ENCODE assay signal across 15 cellular contexts in genomic region chr1:47895436-47895835, GRCh38.
DNase-seq lines count a peak whose midpoint lies in the region; ATAC-seq and TF ChIP-seq lines count a peak whose summit lies in the region.
"Had no signal": no experiment of that assay in that cellular context is flagged by ENCODE, and none has a peak within 500 bp of the region (broad histone marks: within the 10 kb centered on the region; RNA-seq: fewer than 3 reads in every experiment).

No MANE protein-coding gene starts in this region.

- intact Hi-C loops in gastrocnemius medialis (cut with DNase I; ENCODE audit: low total_unique reads): loop anchor here (2.0 kb wide), 1 partner anchor 123 kb away; no protein-coding TSS in a partner anchor

- H3K27me3 Mint-ChIP-seq in H9 (ENCODE audit: low read depth): no peaks in the 10 kb centered on the region; the same call in 1 of the 2 replicates

- no peak overlapping the region for H3K4ac ChIP-seq in H9 (ENCODE audit: low read depth, low read length)

- no peak overlapping the region for H3T11ph ChIP-seq in H9 (ENCODE audit: low read length)

- no peak overlapping the region for H2BK15ac ChIP-seq in H9 (ENCODE audit: low read depth, low read length)

- no peak overlapping the region for H2BK12ac ChIP-seq in H9 (ENCODE audit: insufficient read length, low read depth, low read length)

- no peaks in the 10 kb centered on the region for H3K9me3 Mint-ChIP-seq in H9

- no peak overlapping the region for H2AK5ac ChIP-seq in H9 (ENCODE audit: insufficient read length, low read length)

- peak overlapping the region in 1 of 3 experiments; percentile 51; a peak in 1 of 7 replicates for H3K27ac Mint-ChIP-seq in H9

- H4K20me1 ChIP-seq in H9 (ENCODE audit: control insufficient read depth, insufficient read depth, insufficient read length) (no peaks in the 10 kb centered on the region), hepatocyte (ENCODE audit: insufficient read depth, poor library complexity, severe bottlenecking) (no peaks in the 10 kb centered on the region)

- H2BK120ac ChIP-seq in H9 (ENCODE audit: low read depth, low read length, poor library complexity, severe bottlenecking): no peak overlapping the region

- peaks cover 71 to 72% of the 10 kb centered on the region in 2 experiments for H3K4me1 Mint-ChIP-seq in H9

- H3K4me3 ChIP-seq in Peyer's patch: no peak overlapping the region
- H3K4me3 ChIP-seq in hepatocyte: no peak overlapping the region
- no peak overlapping the region for H3K4me3 ChIP-seq in gastrocnemius medialis
- H3K4me3 ChIP-seq: PC-9 had no signal

- H3K36me3 ChIP-seq in Peyer's patch (no peaks in the 10 kb centered on the region), hepatocyte (replicated peaks; ENCODE audit: insufficient read depth, low read depth) (no peaks in the 10 kb centered on the region), gastrocnemius medialis (no peaks in the 10 kb centered on the region)

- TF ChIP-seq CTCF in H9 (conservative IDR thresholded peaks at IDR 0.05) (no peak), Peyer's patch (IDR thresholded peaks at IDR 0.05) (no peak), hepatocyte (IDR thresholded peaks at IDR 0.05; ENCODE audit: poor library complexity) (no peak), gastrocnemius medialis (IDR thresholded peaks at IDR 0.05 in 4 of 5, conservative IDR thresholded peaks at IDR 0.05 in 1 of 5) (no peak)

- H3K23ac ChIP-seq in H9 (ENCODE audit: insufficient read length, low read depth, low read length): no peak overlapping the region

- H3K4me1 ChIP-seq in H9 (ENCODE audit: insufficient read depth, low read length): peaks cover 29% of the 10 kb centered on the region
- H3K4me1 ChIP-seq in Peyer's patch: peaks cover 0 to 5% (median 0%) of the 10 kb centered on the region in 4 donors
- H3K4me1 ChIP-seq in hepatocyte (ENCODE audit: insufficient read depth): peaks cover 6% of the 10 kb centered on the region
- H3K4me1 ChIP-seq in gastrocnemius medialis: peaks cover 8 to 46% of the 10 kb centered on the region in 2 donors

- no peak overlapping the region for H3K4me3 Mint-ChIP-seq in H9

- H3K9me3 ChIP-seq in H9 (ENCODE audit: control insufficient read depth, low read depth, low read length) (no peaks in the 10 kb centered on the region), Peyer's patch (no peaks in the 10 kb centered on the region), hepatocyte (ENCODE audit: low read depth) (no peaks in the 10 kb centered on the region), gastrocnemius medialis (no peaks in the 10 kb centered on the region)
- H3K9me3 ChIP-seq: SK-N-SH had no signal

- H3K9ac ChIP-seq in H9 (ENCODE audit: extremely low read depth, insufficient read length, low read length): no peak overlapping the region
- H3K9ac ChIP-seq: KMS-11, SK-N-SH had no signal

- H3K14ac ChIP-seq in H9 (ENCODE audit: insufficient read depth, low read length): peak overlapping the region; percentile 44; the same call in 1 of the 2 replicates

- peak overlapping the region; percentile 18 for H3K18ac ChIP-seq in H9 (ENCODE audit: insufficient read length, low read depth, low read length)

- H3K36me3 Mint-ChIP-seq in H9 (ENCODE audit: insufficient read depth in 1 of 3, low read depth in 3 of 3): no peaks in the 10 kb centered on the region

- H3K23me2 ChIP-seq in H9 (ENCODE audit: insufficient read length, low read depth, low read length, poor library complexity, severe bottlenecking): no peaks in the 10 kb centered on the region

- H3K27me3 ChIP-seq in H9 (ENCODE audit: insufficient read depth, low read length) (no peaks in the 10 kb centered on the region), Peyer's patch (no peaks in the 10 kb centered on the region), hepatocyte (no peaks in the 10 kb centered on the region), gastrocnemius medialis (no peaks in the 10 kb centered on the region)

- H4K5ac ChIP-seq in H9 (ENCODE audit: insufficient read length, low read depth, low read length): no peak overlapping the region

- no peak overlapping the region for H2BK20ac ChIP-seq in H9 (ENCODE audit: low read depth, low read length, poor library complexity, severe bottlenecking)

- no peak for TF ChIP-seq POLR2A in Peyer's patch (IDR thresholded peaks at IDR 0.05)
- no peak for TF ChIP-seq POLR2A in gastrocnemius medialis (IDR thresholded peaks at IDR 0.05)

- no peak overlapping the region for H3K56ac ChIP-seq in H9 (ENCODE audit: insufficient read length, low read depth, low read length)

- H3K4me2 ChIP-seq in H9 (ENCODE audit: insufficient read depth, insufficient read length, low read length) (no peak overlapping the region), hepatocyte (no peak overlapping the region)
- H3K4me2 ChIP-seq: KMS-11, PC-9, SK-N-SH had no signal

- no peaks in the 10 kb centered on the region for H3K9me2 ChIP-seq in hepatocyte (replicated peaks; ENCODE audit: insufficient read depth)
- H3K9me2 ChIP-seq: SK-N-SH had no signal

- in situ Hi-C loops in gastrocnemius medialis (cut with MboI; ENCODE audit: low sequenced_read_pairs in 4 of 4): no loop called here

- no peak overlapping the region for H4K91ac ChIP-seq in H9 (ENCODE audit: insufficient read length, low read depth, low read length)

- H2BK5ac ChIP-seq in H9 (ENCODE audit: insufficient read length, low read length): no peak overlapping the region

- no peak overlapping the region for H4K8ac ChIP-seq in H9 (replicated peaks; ENCODE audit: insufficient read length, low read depth, low read length)

- H3K79me1 ChIP-seq in H9 (ENCODE audit: insufficient read depth, low read depth, low read length, poor library complexity, severe bottlenecking): no peaks in the 10 kb centered on the region

- no peak for DNase-seq in H9
- peak in 1 of 3 donors; percentile 58 for DNase-seq in Peyer's patch
- DNase-seq in hepatocyte (ENCODE audit: low spot score): no peak
- DNase-seq in gastrocnemius medialis: no peak
- DNase-seq in NCI-H82 (lab: John Stamatoyannopoulos, UW): no peak
- no peak for DNase-seq in mesenteric fat pad (ENCODE audit: low spot score)
- DNase-seq: C1 segment of cervical spinal cord, NCI-H1048, NCI-H1436 treated with DMSO at 0.1 percent for 48 hours, NCI-H748 treated with DMSO at 0.1 percent for 48 hours, SK-N-SH had no signal

- H3K27ac ChIP-seq in H9 (ENCODE audit: insufficient read length, low read depth, low read length) (no peak overlapping the region), Peyer's patch (peak overlapping the region in 3 of 4 donors; percentile 25 to 83 (median 68)), hepatocyte (peak overlapping the region; percentile 23), gastrocnemius medialis (peak overlapping the region; percentile 67 to 89 (median 72))
- H3K27ac ChIP-seq: KMS-11, PC-9 had no signal

- H3K79me2 ChIP-seq in H9 (ENCODE audit: insufficient read depth, low read length): no peaks in the 10 kb centered on the region; the same call in 1 of the 2 replicates
- no peaks in the 10 kb centered on the region for H3K79me2 ChIP-seq in hepatocyte

- H2AFZ ChIP-seq in H9 (ENCODE audit: low read length) (no peak overlapping the region), hepatocyte (no peak overlapping the region)
- H2AFZ ChIP-seq: PC-9 had no signal

- ATAC-seq in gastrocnemius medialis (peak in 1 of 2 donors; percentile 7), GM18868 (IDR thresholded peaks at IDR 0.05; ENCODE audit: unreplicated experiment) (no peak), GM18502 (IDR thresholded peaks at IDR 0.05; ENCODE audit: poor library complexity, unreplicated experiment) (no peak)

- WGBS in H9 (ENCODE audit: extremely low coverage, insufficient read length, low lambda C conversion rate): no CpG with 5 or more reads among the region's 3 CpGs
- 80% methylated on average over 3 of the region's 3 CpGs for WGBS in hepatocyte (ENCODE audit: low lambda C conversion rate, missing lambda C conversion rate)
